18 cellular contexts compared by ENCODE assay signal in the genomic region with DNA sequence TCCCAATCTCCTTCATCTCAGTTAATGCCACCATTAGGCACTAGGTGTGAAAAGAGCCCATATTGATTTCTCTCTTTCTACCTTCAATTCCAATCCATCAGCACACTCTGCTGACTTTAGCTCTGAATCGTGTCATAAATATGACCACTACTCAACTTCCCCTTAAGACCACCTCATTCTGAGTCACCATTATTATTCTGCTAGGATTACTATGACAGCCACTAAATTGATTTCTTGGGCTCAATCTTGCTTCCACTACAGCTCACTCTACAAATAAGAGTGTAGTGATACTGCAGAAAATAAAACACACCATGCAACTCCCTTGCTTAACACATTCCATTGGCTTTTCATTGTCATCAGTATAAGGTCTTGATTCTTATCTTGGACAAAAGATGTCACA.
DNase-seq lines count a peak whose midpoint lies in the region; ATAC-seq and TF ChIP-seq lines count a peak whose summit lies in the region.
"Had no signal": no experiment of that assay in that cellular context is flagged by ENCODE, and none has a peak within 500 bp of the region (broad histone marks: within the 10 kb centered on the region; RNA-seq: fewer than 3 reads in every experiment).

No MANE protein-coding gene starts in this region.

- POLR2A ChIA-PET in PC-3 (lab: Charles Lee; ENCODE audit: unreplicated experiment) = no interaction called here

- CTCF ChIA-PET in PC-3 (lab: Charles Lee) = no interaction called here

- ATAC-seq in PC-3 (no peak), omental fat pad (ENCODE audit: low FRiP score) (no peak), GM19395 (IDR thresholded peaks at IDR 0.05; ENCODE audit: unreplicated experiment) (no peak)
- ATAC-seq: K562 had no signal

- no peaks in the 10 kb centered on the region for H3K36me3 ChIP-seq in PC-3 (ENCODE audit: low read depth, low read length)
- H3K36me3 ChIP-seq: BE2C had no signal

- no peaks in the 10 kb centered on the region for H3F3A ChIP-seq in PC-3 (ENCODE audit: low read length, unreplicated experiment)

- no peak overlapping the region for H3K9ac ChIP-seq in PC-3 (ENCODE audit: low read length)

- H3K4me2 ChIP-seq in PC-3 (ENCODE audit: low read length) = no peak overlapping the region

- H3K79me2 ChIP-seq in PC-3 (ENCODE audit: low read length) = no peaks in the 10 kb centered on the region

- no peaks in the 10 kb centered on the region for H3K4me1 ChIP-seq in PC-3 (ENCODE audit: insufficient read depth, low read length)
- H3K4me1 ChIP-seq: BE2C had no signal

- no peak for TF ChIP-seq CTCF in PC-3 (conservative IDR thresholded peaks at IDR 0.05; ENCODE audit: low read depth, low read length)
- TF ChIP-seq CTCF in omental fat pad (IDR thresholded peaks at IDR 0.05) = no peak

- no peak overlapping the region for H3K4me3 ChIP-seq in PC-3 (ENCODE audit: low read length)
- H3K4me3 ChIP-seq: K562 had no signal

- intact Hi-C loops in PC-3 (cut with micrococcal nuclease) = no loop called here

- no peaks in the 10 kb centered on the region for H4K20me1 ChIP-seq in PC-3 (ENCODE audit: low read length)

- H3K27me3 ChIP-seq in PC-3 (ENCODE audit: low read length) = no peaks in the 10 kb centered on the region
- H3K27me3 ChIP-seq: BE2C had no signal

- H2AFZ ChIP-seq in PC-3 (ENCODE audit: low read length) = no peak overlapping the region

- DNase-seq in HT1080 (ENCODE audit: low read depth) = peak; percentile 56
- DNase-seq in PC-3 = peak; percentile 53
- DNase-seq in kidney tubule cell (ENCODE audit: low spot score) = peak; percentile 43
- DNase-seq in NCI-H510A treated with DMSO at 0.1 percent for 48 hours (lab: John Stamatoyannopoulos, UW) = no peak
- DNase-seq in omental fat pad (ENCODE audit: low spot score) = no peak
- DNase-seq in AG08395 (ENCODE audit: low spot score) = no peak
- DNase-seq: BE2C; C1 segment of cervical spinal cord; CD4-positive, CD25-positive, alpha-beta regulatory T cell; CD8-positive, alpha-beta memory T cell; COR-L47; DMS 273 treated with DMSO at 0.1 percent for 48 hours; DMS53; DND-41; EL; H9 had no signal

- H3K27ac ChIP-seq in PC-3 (ENCODE audit: low read length) = no peak overlapping the region

- H3K9me3 ChIP-seq in PC-3 (ENCODE audit: low read length) = 0 out of 2 replicates have a peak, but pooled peaks cover 14% of the 10 kb centered on the region
- H3K9me3 ChIP-seq: BE2C had no signal

- no TSS peak for BruUV-seq in PC-3 (replicated peaks; lab: Mats Ljungman, UMichigan)

- H3K9me2 ChIP-seq in PC-3 (replicated peaks; ENCODE audit: low read length) = no peaks in the 10 kb centered on the region

Comparison
In these comparisons a context has a peak if more than half of its experiments do, and no peak if none do; other contexts are left out.
1. DNase-seq: peak in HT1080 (single experiment), PC-3 (single experiment) and kidney tubule cell (single experiment); none in NCI-H510A treated with DMSO at 0.1 percent for 48 hours (single experiment), omental fat pad (single experiment) and AG08395 (single experiment).